ENCODE assay signal across 2 cellular contexts in genomic region chr19:43652546-43652874, GRCh38.
TF ChIP-seq lines count a peak whose summit lies in the region.

No MANE protein-coding gene starts in this region.

TF ChIP-seq in HepG2, 621 proteins besides CTCF, POLR2A, EP300 and RAD21:
- 0 out of 2 replicates have a peak, but pooled peaks have one; percentile 25 for TF ChIP-seq NR2F6 (IDR thresholded peaks at IDR 0.05)
- no peak for TF ChIP-seq NR2F6 (CRISPR knock-in tag; IDR thresholded peaks at IDR 0.05)
- TF ChIP-seq ZNF205 (CRISPR knock-in tag; IDR thresholded peaks at IDR 0.05), result no peak

TF ChIP-seq in SK-N-SH treated with all-trans-retinoic acid at 6 μM for 48 hours, 23 proteins besides CTCF, POLR2A, EP300 and RAD21:
- TF ChIP-seq RARB (CRISPR knock-in tag; IDR thresholded peaks at IDR 0.05), result no peak
- no peak for TF ChIP-seq ZNF8 (CRISPR knock-in tag; IDR thresholded peaks at IDR 0.05)
- TF ChIP-seq TSHZ2 (CRISPR knock-in tag; IDR thresholded peaks at IDR 0.05), result no peak
- TF ChIP-seq BACH2 (CRISPR knock-in tag; IDR thresholded peaks at IDR 0.05; ENCODE audit: borderline replicate concordance), result no peak
- no peak for TF ChIP-seq PPARA (CRISPR knock-in tag; IDR thresholded peaks at IDR 0.05; ENCODE audit: borderline replicate concordance)
- TF ChIP-seq CREB5 (CRISPR knock-in tag; IDR thresholded peaks at IDR 0.05; ENCODE audit: low read depth), result no peak
